1 cellular context compared by ENCODE assay signal in genomic region chr14:92103363-92103762, GRCh38.
TF ChIP-seq lines count a peak whose summit lies in the region.

No MANE protein-coding gene starts in this region.

TF ChIP-seq in HepG2, 621 proteins besides CTCF, POLR2A, EP300 and RAD21:
- TF ChIP-seq ZNF451 (CRISPR knock-in tag; IDR thresholded peaks at IDR 0.05) (no peak), ZNF770 (CRISPR knock-in tag; IDR thresholded peaks at IDR 0.05) (peak; percentile 89), ZNF3 (CRISPR knock-in tag; IDR thresholded peaks at IDR 0.05) (peak; percentile 76; the same call in 1 of the 2 replicates)
